In the genomic region with DNA sequence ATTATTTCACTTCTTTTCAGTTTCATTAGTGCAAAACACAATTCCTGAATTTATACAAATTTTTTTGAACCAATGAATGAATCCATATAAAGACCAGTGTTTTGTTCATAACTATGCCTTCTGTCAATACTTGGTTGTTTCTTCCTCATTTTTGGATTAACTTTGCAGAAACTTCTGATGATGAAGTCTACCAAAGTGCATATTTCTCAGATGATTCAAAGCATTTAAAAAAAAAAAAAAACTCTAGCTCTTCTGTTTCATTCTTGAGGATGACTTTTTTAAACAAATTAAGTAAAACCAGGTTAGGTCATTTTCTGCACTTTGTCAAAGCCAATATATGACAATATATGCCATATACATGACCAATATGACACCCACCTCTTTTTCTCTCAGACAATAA, we compare ENCODE assay signal across 19 cellular contexts.
DNase-seq lines count a peak whose midpoint lies in the region; ATAC-seq and TF ChIP-seq lines count a peak whose summit lies in the region.
"Had no signal": no experiment of that assay in that cellular context is flagged by ENCODE, and none has a peak within 500 bp of the region (broad histone marks: within the 10 kb centered on the region; RNA-seq: fewer than 3 reads in every experiment).

No MANE protein-coding gene starts in this region.

- BruUV-seq in IMR-90 (replicated peaks; lab: Mats Ljungman, UMichigan) = no TSS peak

- no peak overlapping the region for H2BK12ac ChIP-seq in mesenchymal stem cell (ENCODE audit: low read length in 2 of 2)

- H4K8ac ChIP-seq in IMR-90 (ENCODE audit: low read depth in 2 of 2, low read length in 2 of 2) (no peak overlapping the region), mesenchymal stem cell (ENCODE audit: low read length) (no peak overlapping the region)

- H4K91ac ChIP-seq in IMR-90 (ENCODE audit: insufficient read depth, low read depth, low read length) (no peak overlapping the region), mesenchymal stem cell (ENCODE audit: low read length) (no peak overlapping the region)

- POLR2A ChIA-PET in IMR-90 (lab: Charles Lee; ENCODE audit: unreplicated experiment) = no interaction called here

- CTCF ChIA-PET in IMR-90 (lab: Yijun Ruan, JAX) = no interaction called here

- no peak overlapping the region for H3K56ac ChIP-seq in IMR-90 (ENCODE audit: extremely low read depth, insufficient read depth, low read length)

- H4K5ac ChIP-seq in IMR-90 (ENCODE audit: low read depth, low read length) = no peak overlapping the region

- H3K4ac ChIP-seq in IMR-90 (ENCODE audit: low read depth, low read length) (no peak overlapping the region), mesenchymal stem cell (ENCODE audit: low read depth in 1 of 2, low read length in 2 of 2) (no peak overlapping the region)

- no peaks in the 10 kb centered on the region for H3K4me1 ChIP-seq in IMR-90 (ENCODE audit: control insufficient read depth, insufficient read depth, low read length)
- no peaks in the 10 kb centered on the region for H3K4me1 ChIP-seq in mesenchymal stem cell (ENCODE audit: control insufficient read depth, insufficient read depth, low read depth, low read length)

- no peak for TF ChIP-seq RAD21 in IMR-90 (IDR thresholded peaks at IDR 0.05; ENCODE audit: low read length)

- intact Hi-C loops in IMR-90 (cut with micrococcal nuclease) = no loop called here

- H3K9ac ChIP-seq in IMR-90 (ENCODE audit: low read depth, low read length) (no peak overlapping the region), mesenchymal stem cell (ENCODE audit: low read length) (no peak overlapping the region)

- no peak overlapping the region for H2BK15ac ChIP-seq in IMR-90 (ENCODE audit: low read depth, low read length)
- no peak overlapping the region for H2BK15ac ChIP-seq in mesenchymal stem cell (ENCODE audit: low read depth, poor library complexity, severe bottlenecking)

- H3K9me3 ChIP-seq in IMR-90 (ENCODE audit: control insufficient read depth, insufficient read depth, low read length) = peaks cover 2% of the 10 kb centered on the region; the same call in 1 of the 2 replicates
- no peaks in the 10 kb centered on the region for H3K9me3 ChIP-seq in mesenchymal stem cell (ENCODE audit: control insufficient read depth, low read length)
- H3K9me3 ChIP-seq: neutrophil had no signal

- no peak overlapping the region for H2AK9ac ChIP-seq in IMR-90 (replicated peaks; ENCODE audit: low read depth, low read length, poor library complexity)

- H4K20me1 ChIP-seq in IMR-90 (ENCODE audit: insufficient read depth, low read length) = no peaks in the 10 kb centered on the region

- H3K27me3 ChIP-seq in IMR-90 (ENCODE audit: control insufficient read depth, insufficient read depth, low read length) (no peaks in the 10 kb centered on the region), mesenchymal stem cell (ENCODE audit: control insufficient read depth in 1 of 2, insufficient read depth in 1 of 2, low read length in 2 of 2) (no peaks in the 10 kb centered on the region)
- H3K27me3 ChIP-seq: neutrophil had no signal

- ATAC-seq in IMR-90 (ENCODE audit: low read depth) = peak; percentile 48

- no peak overlapping the region for H3K4me3 ChIP-seq in IMR-90 (ENCODE audit: insufficient read depth, low read depth, low read length)
- no peak overlapping the region for H3K4me3 ChIP-seq in choroid plexus epithelial cell (ENCODE audit: low read depth, low read length)
- no peak overlapping the region for H3K4me3 ChIP-seq in mesenchymal stem cell (ENCODE audit: insufficient read depth in 1 of 2, low read depth in 1 of 2, low read length in 2 of 2)

- peak; percentile 3 for DNase-seq in AG08396 (ENCODE audit: low spot score)
- DNase-seq in IMR-90 = peak; percentile 18
- DNase-seq in choroid plexus epithelial cell (ENCODE audit: low read depth) = peak; percentile 72
- peak; percentile 57 for DNase-seq in mesenchymal stem cell
- no peak for DNase-seq in MV-4-11 (lab: John Stamatoyannopoulos, UW)
- no peak for DNase-seq in activated T-cell treated with anti-CD3 and anti-CD28 coated beads, Interleukin-2, amount 50 U/mL, for 48 hours
- no peak for DNase-seq in activated CD4-positive, CD25-positive, alpha-beta regulatory T cell (lab: John Stamatoyannopoulos, UW)
- DNase-seq in nucleus accumbens (lab: John Stamatoyannopoulos, UW) = no peak
- DNase-seq: activated B cell treated with CpG ODN at 0.5 μM for 24 hours; activated CD4-positive, alpha-beta memory T cell treated with anti-CD3 and anti-CD28 coated beads, Interleukin-2, amount 10 ng/mL, durations not matched to agents 7 days and 5 days; activated naive CD4-positive, alpha-beta T cell treated with anti-CD3 and anti-CD28 coated beads for 36 hours; aorta; CD8-positive, alpha-beta memory T cell; foreskin melanocyte; hippocampal formation; NCI-H526 treated with DMSO at 0.1 percent for 48 hours; retina; T-helper 9 cell had no signal

- H3K36me3 ChIP-seq in IMR-90 (ENCODE audit: control insufficient read depth, insufficient read depth, low read length) (no peaks in the 10 kb centered on the region), mesenchymal stem cell (ENCODE audit: control insufficient read depth in 1 of 2, insufficient read depth in 2 of 2, low read depth in 1 of 2, low read length in 2 of 2) (no peaks in the 10 kb centered on the region)
- H3K36me3 ChIP-seq: neutrophil had no signal

- dilution Hi-C loops in IMR-90 (cut with HindIII; ENCODE audit: low sequenced_read_pairs, unreplicated experiment) = no loop called here

- H3K9me1 ChIP-seq in IMR-90 (ENCODE audit: insufficient read depth, low read length) = no peaks in the 10 kb centered on the region; the same call in 1 of the 2 replicates

- no peaks in the 10 kb centered on the region for H3K79me1 ChIP-seq in IMR-90 (ENCODE audit: low read depth in 1 of 2, low read length in 2 of 2)
- H3K79me1 ChIP-seq in mesenchymal stem cell (replicated peaks; ENCODE audit: low read length, poor library complexity, severe bottlenecking) = no peaks in the 10 kb centered on the region

- H2BK120ac ChIP-seq in IMR-90 (ENCODE audit: low read depth, low read length) = no peak overlapping the region
- H2BK120ac ChIP-seq in mesenchymal stem cell (ENCODE audit: low read depth, low read length) = no peak overlapping the region

- H2BK5ac ChIP-seq in IMR-90 (ENCODE audit: low read depth, low read length, poor library complexity, severe bottlenecking) (no peak overlapping the region), mesenchymal stem cell (ENCODE audit: low read depth, low read length, poor library complexity, severe bottlenecking) (no peak overlapping the region)

- H2AK5ac ChIP-seq in IMR-90 (ENCODE audit: low read depth, low read length) (no peak overlapping the region), mesenchymal stem cell (ENCODE audit: low read length, severe bottlenecking) (no peak overlapping the region)

- H3K14ac ChIP-seq in IMR-90 (replicated peaks; ENCODE audit: low read depth, low read length) (no peak overlapping the region), mesenchymal stem cell (ENCODE audit: low read length in 2 of 2) (no peak overlapping the region)

- no peak for TF ChIP-seq CTCF in IMR-90 (conservative IDR thresholded peaks at IDR 0.05; ENCODE audit: low read depth, low read length)
- TF ChIP-seq CTCF in choroid plexus epithelial cell (conservative IDR thresholded peaks at IDR 0.05; ENCODE audit: low read depth, low read length) = no peak

- H2BK20ac ChIP-seq in IMR-90 (ENCODE audit: low read depth, low read length) = no peak overlapping the region

- no peak overlapping the region for H3K18ac ChIP-seq in IMR-90 (ENCODE audit: low read depth, low read length)
- no peak overlapping the region for H3K18ac ChIP-seq in mesenchymal stem cell (ENCODE audit: low read depth in 1 of 2, low read length in 2 of 2)

- no peak overlapping the region for H3K4me2 ChIP-seq in IMR-90 (ENCODE audit: low read depth, low read length)
- H3K4me2 ChIP-seq in mesenchymal stem cell (ENCODE audit: low read length, poor library complexity, severe bottlenecking) = no peak overlapping the region

- H3K27ac ChIP-seq in IMR-90 (ENCODE audit: insufficient read depth, low read length) (no peak overlapping the region), mesenchymal stem cell (ENCODE audit: low read length, poor library complexity, severe bottlenecking) (no peak overlapping the region)
- H3K27ac ChIP-seq: neutrophil had no signal

- TF ChIP-seq POLR2A in IMR-90 (IDR thresholded peaks at IDR 0.05; ENCODE audit: low read depth, low read length) = no peak

- H3K23ac ChIP-seq in IMR-90 (ENCODE audit: low read depth, low read length) = no peak overlapping the region
- H3K23ac ChIP-seq in mesenchymal stem cell (ENCODE audit: low read length in 2 of 2) = no peak overlapping the region

- in situ Hi-C loops in IMR-90 (cut with MboI; ENCODE audit: low sequenced_read_pairs) = no loop called here

- H2AFZ ChIP-seq in IMR-90 (replicated peaks; ENCODE audit: low read length, poor library complexity) = no peak overlapping the region
- no peak overlapping the region for H2AFZ ChIP-seq in mesenchymal stem cell (ENCODE audit: low read depth, low read length)

TF ChIP-seq in IMR-90, 13 proteins besides CTCF, POLR2A, EP300 and RAD21 (continues in another document):
- TF ChIP-seq MXI1 (IDR thresholded peaks at IDR 0.05; ENCODE audit: borderline replicate concordance, low read depth, low read length) (no peak), CHD1 (IDR thresholded peaks at IDR 0.05; ENCODE audit: low read depth, low read length) (no peak), CEBPB (IDR thresholded peaks at IDR 0.05; ENCODE audit: low read depth, low read length) (no peak), SMC3 (IDR thresholded peaks at IDR 0.05; ENCODE audit: low read depth, low read length) (no peak), RCOR1 (IDR thresholded peaks at IDR 0.05; ENCODE audit: insufficient replicate concordance, low read length) (no peak), RFX5 (IDR thresholded peaks at IDR 0.05; ENCODE audit: low read depth, low read length) (no peak), BHLHE40 (IDR thresholded peaks at IDR 0.05; ENCODE audit: low read depth, low read length) (no peak)
- TF ChIP-seq, protein P1, sequence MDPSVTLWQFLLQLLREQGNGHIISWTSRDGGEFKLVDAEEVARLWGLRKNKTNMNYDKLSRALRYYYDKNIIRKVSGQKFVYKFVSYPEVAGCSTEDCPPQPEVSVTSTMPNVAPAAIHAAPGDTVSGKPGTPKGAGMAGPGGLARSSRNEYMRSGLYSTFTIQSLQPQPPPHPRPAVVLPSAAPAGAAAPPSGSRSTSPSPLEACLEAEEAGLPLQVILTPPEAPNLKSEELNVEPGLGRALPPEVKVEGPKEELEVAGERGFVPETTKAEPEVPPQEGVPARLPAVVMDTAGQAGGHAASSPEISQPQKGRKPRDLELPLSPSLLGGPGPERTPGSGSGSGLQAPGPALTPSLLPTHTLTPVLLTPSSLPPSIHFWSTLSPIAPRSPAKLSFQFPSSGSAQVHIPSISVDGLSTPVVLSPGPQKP (IDR thresholded peaks at IDR 0.05; ENCODE audit: borderline replicate concordance, low read depth, low read length) = no peak

Comparison
In these comparisons a context has a peak if more than half of its experiments do, and no peak if none do; other contexts are left out.
1. DNase-seq: peak in AG08396 (single experiment), IMR-90 (single experiment), choroid plexus epithelial cell (single experiment) and mesenchymal stem cell (single experiment); none in MV-4-11 (single experiment), activated T-cell treated with anti-CD3 and anti-CD28 coated beads, Interleukin-2, amount 50 U/mL, for 48 hours (0 of 2), activated CD4-positive, CD25-positive, alpha-beta regulatory T cell (0 of 4) and nucleus accumbens (0 of 56).